In genomic region chr21:39597595-39598185, GRCh38 we compare ENCODE assay signal across 1 cellular context.
TF ChIP-seq lines count a peak whose summit lies in the region.

No MANE protein-coding gene starts in this region.

TF ChIP-seq in K562, 482 proteins besides CTCF, POLR2A, EP300 and RAD21 (continued from another document):
- no peak for TF ChIP-seq ETS1 (conservative IDR thresholded peaks at IDR 0.05; ENCODE audit: control insufficient read depth, low read depth, low read length)
- TF ChIP-seq ZNF512 (tag; IDR thresholded peaks at IDR 0.05), result no peak
- TF ChIP-seq BMI1 (IDR thresholded peaks at IDR 0.05; ENCODE audit: low read length), result no peak
- TF ChIP-seq ASH1L (IDR thresholded peaks at IDR 0.05; ENCODE audit: borderline replicate concordance, low read depth, partially characterized antibody), result no peak
- no peak for TF ChIP-seq ZEB2 (IDR thresholded peaks at IDR 0.05)
- TF ChIP-seq RBM39 (optimal IDR thresholded peaks at IDR 0.05; ENCODE audit: low read depth, low read length), result no peak
